8 cellular contexts compared by ENCODE assay signal in genomic region chr22:30289980-30290313, GRCh38. TPM values are rescaled to one million over a fixed set of nuclear protein-coding genes. Genes with fewer than 3 reads are reported as not detected.
A peak's percentile ranks its signal among the peaks of the same experiment; 100 is the strongest.
DNase-seq lines count a peak whose midpoint lies in the region; ATAC-seq and TF ChIP-seq lines count a peak whose summit lies in the region.

No MANE protein-coding gene starts in this region.

- POLR2A ChIA-PET in activated CD4-positive, alpha-beta T cell treated with anti-CD3 and anti-CD28 coated beads for 36 hours (lab: Charles Lee), result interaction anchor here (0.5 kb wide), 1 partner anchor 181 kb away, joined by 4 read pairs; no protein-coding TSS in a partner anchor

- peaks cover 20% of the 10 kb centered on the region for H3F3A ChIP-seq in MM.1S (ENCODE audit: insufficient read depth, low read length)

- no peak for DNase-seq in activated CD4-positive, alpha-beta T cell treated with anti-CD3 and anti-CD28 coated beads for 36 hours
- no peak for DNase-seq in activated CD4-positive, alpha-beta T cell treated with anti-CD3 and anti-CD28 coated beads, Interleukin-2, amount 50 U/mL, for 48 hours
- DNase-seq in MM.1S (no peak), epithelial cell of esophagus (ENCODE audit: low read depth) (no peak), lower leg skin (ENCODE audit: low spot score in 2 of 2) (no peak), kidney tubule cell (ENCODE audit: low spot score) (no peak)

- no peak for TF ChIP-seq CTCF in MM.1S (IDR thresholded peaks at IDR 0.05; ENCODE audit: low read length)
- TF ChIP-seq CTCF in epithelial cell of esophagus (IDR thresholded peaks at IDR 0.05; ENCODE audit: insufficient read depth, low read depth, low read length, missing control alignments), result no peak
- no peak for TF ChIP-seq CTCF in neutrophil (IDR thresholded peaks at IDR 0.05)
- TF ChIP-seq CTCF in lower leg skin (IDR thresholded peaks at IDR 0.05), result no peak

- H3K9me3 Mint-ChIP-seq in activated CD4-positive, alpha-beta T cell treated with anti-CD3 and anti-CD28 coated beads for 36 hours (ENCODE audit: low read depth), result no peaks in the 10 kb centered on the region

- CTCF ChIA-PET in activated CD4-positive, alpha-beta T cell treated with anti-CD3 and anti-CD28 coated beads for 36 hours (lab: Charles Lee), result interaction anchor here (3.4 to 6.5 kb wide), 6 partner anchors 14 to 184 kb away, joined by 17 to 202 read pairs (median 48); partner anchors contain the start of genes MTFP1, RNF215, SEC14L2 and TBC1D10A

- peak overlapping the region; percentile 9; the same call in 1 of the 2 replicates for H3K27ac ChIP-seq in MM.1S (ENCODE audit: low read length)
- peak overlapping the region; percentile 78 for H3K27ac ChIP-seq in neutrophil

- H3K27me3 ChIP-seq in MM.1S (replicated peaks; ENCODE audit: insufficient read depth, low read length) (no peaks in the 10 kb centered on the region), neutrophil (no peaks in the 10 kb centered on the region)

- no peak overlapping the region for H3K9ac ChIP-seq in MM.1S (ENCODE audit: low read length)

- no peaks in the 10 kb centered on the region for H4K20me1 ChIP-seq in MM.1S (ENCODE audit: insufficient read depth, low read length)

- H3K9me3 ChIP-seq in MM.1S (replicated peaks; ENCODE audit: insufficient read depth, low read length) (no peaks in the 10 kb centered on the region), neutrophil (no peaks in the 10 kb centered on the region)

- TF ChIP-seq POLR2A in lower leg skin (IDR thresholded peaks at IDR 0.05), result no peak

- H3K36me3 Mint-ChIP-seq in activated CD4-positive, alpha-beta T cell treated with anti-CD3 and anti-CD28 coated beads for 36 hours (ENCODE audit: low read depth), result peaks cover 15% of the 10 kb centered on the region

- H3K27me3 Mint-ChIP-seq in activated CD4-positive, alpha-beta T cell treated with anti-CD3 and anti-CD28 coated beads for 36 hours, result no peaks in the 10 kb centered on the region

- peak; percentile 24 for ATAC-seq in activated CD4-positive, alpha-beta T cell treated with anti-CD3 and anti-CD28 coated beads for 36 hours
- ATAC-seq in GM18861 (IDR thresholded peaks at IDR 0.05; ENCODE audit: unreplicated experiment), result no peak

- WGBS in lower leg skin, 2 donors, result 8 to 13% methylated on average over 8 to 12 of the region's 12 CpGs

- H3K4me3 Mint-ChIP-seq in activated CD4-positive, alpha-beta T cell treated with anti-CD3 and anti-CD28 coated beads for 36 hours, result peak overlapping the region; percentile 72

- H3K4me3 ChIP-seq in MM.1S (ENCODE audit: low read length) (peak overlapping the region; percentile 84), epithelial cell of esophagus (ENCODE audit: low read length) (peak overlapping the region; percentile 75), neutrophil (ENCODE audit: low read depth in 1 of 2, low read length in 1 of 2) (peak overlapping the region; percentile 78 to 94), lower leg skin (ENCODE audit: low read depth, poor library complexity, severe bottlenecking) (no peak overlapping the region)

- H3K36me3 ChIP-seq in MM.1S (replicated peaks; ENCODE audit: insufficient read depth, low read length) (no peaks in the 10 kb centered on the region), neutrophil (peaks cover 46% of the 10 kb centered on the region)

- peak overlapping the region; percentile 72 for H3K27ac Mint-ChIP-seq in activated CD4-positive, alpha-beta T cell treated with anti-CD3 and anti-CD28 coated beads for 36 hours

- H2AFZ ChIP-seq in MM.1S (ENCODE audit: low read length), result peak overlapping the region; percentile 86

- intact Hi-C loops in activated CD4-positive, alpha-beta T cell treated with anti-CD3 and anti-CD28 coated beads for 36 hours (cut with DNase I, micrococcal nuclease), result loop anchor here (1.0 to 2.0 kb wide), 7 partner anchors 13 to 523 kb away; partner anchors contain the start of genes SF3A1 (in 2 of the 2), TBC1D10A (in 1 of the 2), UQCR10 (in 1 of the 2) and ZMAT5 (in 1 of the 2)
- intact Hi-C loops in lower leg skin (cut with DNase I; ENCODE audit: low total_unique reads), result loop anchor here (2.0 kb wide), 1 partner anchor 97 kb away; the partner anchor contains the start of gene RNF215

- no peaks in the 10 kb centered on the region for H3K9me2 ChIP-seq in MM.1S (replicated peaks; ENCODE audit: insufficient read depth, low read length)

- H3K4me2 ChIP-seq in MM.1S (ENCODE audit: low read depth, low read length), result peak overlapping the region; percentile 90; the same call in 1 of the 2 replicates

- H3K4me1 Mint-ChIP-seq in activated CD4-positive, alpha-beta T cell treated with anti-CD3 and anti-CD28 coated beads for 36 hours, result peaks cover 23% of the 10 kb centered on the region

- H3K79me2 ChIP-seq in MM.1S (ENCODE audit: low read length), result no peaks in the 10 kb centered on the region

- peaks cover 17% of the 10 kb centered on the region; the same call in 1 of the 2 replicates for H3K4me1 ChIP-seq in MM.1S (ENCODE audit: low read length)
- peaks cover 29 to 39% of the 10 kb centered on the region in 2 experiments for H3K4me1 ChIP-seq in neutrophil (ENCODE audit: control insufficient read depth in 1 of 2, insufficient read depth in 1 of 2, low read depth in 1 of 2, low read length in 1 of 2)

RNA-seq across cellular contexts. Expression of gene CASTOR1, which starts 0.6 kb away (rescaled TPM):
- total RNA-seq in activated CD4-positive, alpha-beta T cell treated with anti-CD3 and anti-CD28 coated beads for 36 hours, result 1 to 10 TPM; 1.6 to 2.2 TPM
- total RNA-seq in lower leg skin, result 10 to 100 TPM; 16.3 to 38.1 (median 22.6) TPM

RNA-seq across cellular contexts. Expression of gene OSM, which starts 23.3 kb away (rescaled TPM):
- 10 to 100 TPM; 13.8 to 17.6 TPM for total RNA-seq in activated CD4-positive, alpha-beta T cell treated with anti-CD3 and anti-CD28 coated beads for 36 hours
- total RNA-seq in lower leg skin, result under 1 TPM in 3 of 4 donors, not detected in 1; 0.27 to 0.34 (median 0.29) TPM

RNA-seq across cellular contexts. Expression of gene TBC1D10A, which starts 36.8 kb away (rescaled TPM):
- total RNA-seq in activated CD4-positive, alpha-beta T cell treated with anti-CD3 and anti-CD28 coated beads for 36 hours, result 10 to 100 TPM; 20.1 to 21.6 TPM
- 10 to 100 TPM; 64.8 to 80.1 (median 74.2) TPM for total RNA-seq in lower leg skin

RNA-seq across cellular contexts. Expression of gene LIF, which starts 43.4 kb away (rescaled TPM):
- total RNA-seq in activated CD4-positive, alpha-beta T cell treated with anti-CD3 and anti-CD28 coated beads for 36 hours, result 100 to 1,000 TPM in 1 of 2 experiments, 10 to 100 TPM in 1; 77.3 to 105 TPM
- total RNA-seq in lower leg skin, result 10 to 100 TPM in 1 of 4 donors, 1 to 10 TPM in 3; 5.2 to 11.8 (median 7.0) TPM

Comparison
In these comparisons a context has a peak if more than half of its experiments do, and no peak if none do; other contexts are left out.
1. RNA of gene CASTOR1, which starts 0.6 kb away (total RNA-seq): 16.3 to 38.1 TPM in lower leg skin; 1.6 to 2.2 TPM in activated CD4-positive, alpha-beta T cell treated with anti-CD3 and anti-CD28 coated beads for 36 hours; every median in the first group is over 4 times any median in the second.
2. RNA of gene OSM, which starts 23.3 kb away (total RNA-seq): 13.8 to 17.6 TPM in activated CD4-positive, alpha-beta T cell treated with anti-CD3 and anti-CD28 coated beads for 36 hours; 0.27 to 0.34 TPM in lower leg skin; every median in the first group is over 10 times any median in the second.